Comparison of ENCODE assay signal across 1 cellular context in genomic region chr1:15756143-15757015, GRCh38.
A peak's percentile ranks its signal among the peaks of the same experiment; 100 is the strongest.
TF ChIP-seq lines count a peak whose summit lies in the region.

No MANE protein-coding gene starts in this region.

TF ChIP-seq in H1, 55 proteins besides CTCF, POLR2A, EP300 and RAD21:
- TF ChIP-seq HDAC6 (IDR thresholded peaks at IDR 0.05; ENCODE audit: low read depth, low read length) (no peak), E2F6 (IDR thresholded peaks at IDR 0.05) (no peak), TAF1 (IDR thresholded peaks at IDR 0.05; ENCODE audit: low read depth, low read length) (no peak), KDM4A (IDR thresholded peaks at IDR 0.05; ENCODE audit: low read depth, low read length, severe bottlenecking) (no peak), ZNF274 (IDR thresholded peaks at IDR 0.05; ENCODE audit: borderline replicate concordance, extremely low read depth, low read length) (no peak), MAX (IDR thresholded peaks at IDR 0.05) (0 out of 2 replicates have a peak, but pooled peaks have one; percentile 32)
